12 cellular contexts compared by ENCODE assay signal in genomic region chr9:19101203-19101602, GRCh38. TPM values are rescaled to one million over a fixed set of nuclear protein-coding genes. Genes with fewer than 3 reads are reported as not detected.
DNase-seq lines count a peak whose midpoint lies in the region; ATAC-seq and TF ChIP-seq lines count a peak whose summit lies in the region.
"Had no signal": no experiment of that assay in that cellular context is flagged by ENCODE, and none has a peak within 500 bp of the region (broad histone marks: within the 10 kb centered on the region; RNA-seq: fewer than 3 reads in every experiment).

No MANE protein-coding gene starts in this region.

- H3K4me1 Mint-ChIP-seq in activated CD4-positive, alpha-beta memory T cell treated with anti-CD3 and anti-CD28 coated beads for 36 hours (ENCODE audit: low read depth) = peaks cover 33% of the 10 kb centered on the region
- peaks cover 10 to 18% of the 10 kb centered on the region in 2 donors for H3K4me1 Mint-ChIP-seq in stimulated activated naive B cell treated with anti-CD40 and anti-IgM and Interleukin-4, amounts not matched to agents 10 μg/mL and 1 μg/mL and 100 μg/mL, for 72 hours

- POLR2A ChIA-PET in A673 (lab: Charles Lee; ENCODE audit: low non-redundant PET) = no interaction called here
- POLR2A ChIA-PET in activated CD4-positive, alpha-beta memory T cell treated with anti-CD3 and anti-CD28 coated beads for 36 hours (lab: Charles Lee) = interaction anchor here (1.5 to 1.7 kb wide), 3 partner anchors 23 to 55 kb away, joined by 5 read pairs; partner anchors contain the start of gene RRAGA

- DNase-seq in A673 (ENCODE audit: low spot score) = no peak
- no peak for DNase-seq in H7
- no peak for DNase-seq in activated CD4-positive, alpha-beta memory T cell treated with anti-CD3 and anti-CD28 coated beads for 36 hours
- no peak for DNase-seq in UCSD-AML1 (lab: John Stamatoyannopoulos, UW; ENCODE audit: unreplicated experiment)
- DNase-seq in stimulated activated naive B cell treated with anti-CD40 and anti-IgM and Interleukin-4, amounts not matched to agents 10 μg/mL and 1 μg/mL and 100 μg/mL, for 72 hours = no peak
- DNase-seq in NCI-H69 (lab: John Stamatoyannopoulos, UW) = no peak
- DNase-seq: NCI-H2171 treated with DMSO at 0.1 percent for 48 hours, WERI-Rb-1 had no signal

- peaks cover 4% of the 10 kb centered on the region for H3K36me3 ChIP-seq in A673 (ENCODE audit: insufficient read depth, low read length, poor library complexity, severe bottlenecking)
- peaks cover 3% of the 10 kb centered on the region for H3K36me3 ChIP-seq in H7 (replicated peaks; ENCODE audit: control insufficient read depth, insufficient read depth, low read length)
- no peaks in the 10 kb centered on the region for H3K36me3 ChIP-seq in iPS-15b (ENCODE audit: control insufficient read depth, insufficient read depth, low read length)

- ATAC-seq in HG02623 (IDR thresholded peaks at IDR 0.05; ENCODE audit: unreplicated experiment) = no peak
- ATAC-seq in stimulated activated naive B cell treated with anti-CD40 and anti-IgM and Interleukin-4, amounts not matched to agents 10 μg/mL and 1 μg/mL and 100 μg/mL, for 72 hours (replicated peaks) = no peak

- H3K4me3 ChIP-seq in A673 (ENCODE audit: low read depth, low read length, poor library complexity, severe bottlenecking) = peak overlapping the region; percentile 72
- H3K4me3 ChIP-seq in H7 (ENCODE audit: insufficient read depth, low read depth, low read length) = peak overlapping the region; percentile 3
- peak overlapping the region; percentile 87 for H3K4me3 ChIP-seq in iPS-15b (ENCODE audit: low read depth, low read length)
- H3K4me3 ChIP-seq: lung had no signal

- H3K9ac ChIP-seq in iPS-15b (ENCODE audit: low read depth, low read length) = no peak overlapping the region

- H3K4me3 Mint-ChIP-seq in activated CD4-positive, alpha-beta memory T cell treated with anti-CD3 and anti-CD28 coated beads for 36 hours = peak overlapping the region; percentile 95
- H3K4me3 Mint-ChIP-seq in stimulated activated naive B cell treated with anti-CD40 and anti-IgM and Interleukin-4, amounts not matched to agents 10 μg/mL and 1 μg/mL and 100 μg/mL, for 72 hours = peak overlapping the region in 1 of 2 donors; percentile 91

- H3K27ac ChIP-seq in A673 (ENCODE audit: low read depth, low read length, poor library complexity, severe bottlenecking) = peak overlapping the region; percentile 23

- intact Hi-C loops in A673 (cut with micrococcal nuclease; ENCODE audit: unreplicated experiment) = loop anchor here (10.0 kb wide), 1 partner anchor 274 kb away; no protein-coding TSS in a partner anchor
- intact Hi-C loops in activated CD4-positive, alpha-beta memory T cell treated with anti-CD3 and anti-CD28 coated beads for 36 hours (cut with micrococcal nuclease) = no loop called here

- no peaks in the 10 kb centered on the region for H3K4me1 ChIP-seq in A673 (ENCODE audit: insufficient read depth, low read length, poor library complexity, severe bottlenecking)
- H3K4me1 ChIP-seq in iPS-15b (ENCODE audit: control insufficient read depth, insufficient read depth, low read length) = peaks cover 3% of the 10 kb centered on the region

- no peaks in the 10 kb centered on the region for H3K27me3 ChIP-seq in A673 (replicated peaks; ENCODE audit: insufficient read depth, low read depth, low read length, poor library complexity)
- no peaks in the 10 kb centered on the region for H3K27me3 ChIP-seq in H7 (ENCODE audit: control insufficient read depth, insufficient read depth, low read length)
- no peaks in the 10 kb centered on the region for H3K27me3 ChIP-seq in iPS-15b (ENCODE audit: control insufficient read depth, insufficient read depth, low read length)

- no peak for TF ChIP-seq CTCF in A673 (conservative IDR thresholded peaks at IDR 0.05; ENCODE audit: low read depth, low read length)

- CTCF ChIA-PET in A673 (lab: Charles Lee) = no interaction called here
- CTCF ChIA-PET in activated CD4-positive, alpha-beta memory T cell treated with anti-CD3 and anti-CD28 coated beads for 36 hours (lab: Charles Lee) = interaction anchor here (0.8 to 2.1 kb wide), 7 partner anchors 15 to 356 kb away, joined by 3 to 10 read pairs (median 3); no protein-coding TSS in a partner anchor

- H3K27ac Mint-ChIP-seq in activated CD4-positive, alpha-beta memory T cell treated with anti-CD3 and anti-CD28 coated beads for 36 hours = peak overlapping the region; percentile 18
- no peak overlapping the region for H3K27ac Mint-ChIP-seq in stimulated activated naive B cell treated with anti-CD40 and anti-IgM and Interleukin-4, amounts not matched to agents 10 μg/mL and 1 μg/mL and 100 μg/mL, for 72 hours

- no TSS peak for BruUV-seq in A673 (replicated peaks; lab: Mats Ljungman, UMichigan)

- peaks cover 14% of the 10 kb centered on the region for H3K36me3 Mint-ChIP-seq in activated CD4-positive, alpha-beta memory T cell treated with anti-CD3 and anti-CD28 coated beads for 36 hours
- peaks cover 6 to 15% of the 10 kb centered on the region in 2 donors for H3K36me3 Mint-ChIP-seq in stimulated activated naive B cell treated with anti-CD40 and anti-IgM and Interleukin-4, amounts not matched to agents 10 μg/mL and 1 μg/mL and 100 μg/mL, for 72 hours

- H3K27me3 Mint-ChIP-seq in activated CD4-positive, alpha-beta memory T cell treated with anti-CD3 and anti-CD28 coated beads for 36 hours = no peaks in the 10 kb centered on the region
- H3K27me3 Mint-ChIP-seq in stimulated activated naive B cell treated with anti-CD40 and anti-IgM and Interleukin-4, amounts not matched to agents 10 μg/mL and 1 μg/mL and 100 μg/mL, for 72 hours = no peaks in the 10 kb centered on the region
- H3K27me3 Mint-ChIP-seq: dendritic cell treated with granulocyte-macrophage colony-stimulating factor and Interleukin-4, amounts not matched to agents 40 ng/mL and 50 ng/mL, for 4 days had no signal

- no peaks in the 10 kb centered on the region for H3K9me3 Mint-ChIP-seq in activated CD4-positive, alpha-beta memory T cell treated with anti-CD3 and anti-CD28 coated beads for 36 hours
- no peaks in the 10 kb centered on the region for H3K9me3 Mint-ChIP-seq in stimulated activated naive B cell treated with anti-CD40 and anti-IgM and Interleukin-4, amounts not matched to agents 10 μg/mL and 1 μg/mL and 100 μg/mL, for 72 hours
- H3K9me3 Mint-ChIP-seq: dendritic cell treated with granulocyte-macrophage colony-stimulating factor and Interleukin-4, amounts not matched to agents 40 ng/mL and 50 ng/mL, for 4 days had no signal

- no peaks in the 10 kb centered on the region for H3K9me3 ChIP-seq in A673 (ENCODE audit: low read depth, low read length, poor library complexity, severe bottlenecking)
- H3K9me3 ChIP-seq in iPS-15b (ENCODE audit: control insufficient read depth, insufficient read depth, low read length) = no peaks in the 10 kb centered on the region

RNA-seq across cellular contexts. Expression of gene HAUS6, which starts 1.5 kb away (rescaled TPM):
- total RNA-seq in A673 (2021) = 22.1 and 26.1 TPM in 2 replicates
- total RNA-seq in H7 (2014; rRNA removed; shearing (Covaris generic)) = 36.1 and 56.1 TPM in 2 replicates
- 10 to 100 TPM; 28.7 to 29.8 TPM for total RNA-seq in activated CD4-positive, alpha-beta memory T cell treated with anti-CD3 and anti-CD28 coated beads for 36 hours

RNA-seq across cellular contexts. Expression of gene PLIN2, which starts 26.1 kb away (rescaled TPM):
- total RNA-seq in A673 (2021) = 0.46 and 0.77 TPM in 2 replicates
- 83.5 and 95.0 TPM in 2 replicates for total RNA-seq in H7 (2014; rRNA removed; shearing (Covaris generic))
- 10 to 100 TPM; 52.9 to 54.2 TPM for total RNA-seq in activated CD4-positive, alpha-beta memory T cell treated with anti-CD3 and anti-CD28 coated beads for 36 hours

RNA-seq across cellular contexts. Expression of gene RRAGA, which starts 52.0 kb away (rescaled TPM):
- total RNA-seq in A673 (2021) = 33.0 and 34.9 TPM in 2 replicates
- 23.8 and 28.2 TPM in 2 replicates for total RNA-seq in H7 (2014; rRNA removed; shearing (Covaris generic))
- 10 to 100 TPM; 43.8 to 45.5 TPM for total RNA-seq in activated CD4-positive, alpha-beta memory T cell treated with anti-CD3 and anti-CD28 coated beads for 36 hours

Comparison
In these comparisons a context has a peak if more than half of its experiments do, and no peak if none do; other contexts are left out.
1. H3K4me3 ChIP-seq: peak in every context shown above with its lines; median percentile 87 in iPS-15b; 72 in A673; 3 in H7.
2. RNA of gene PLIN2, which starts 26.1 kb away (total RNA-seq): 83.5 to 95.0 TPM in H7 and 52.9 to 54.2 TPM in activated CD4-positive, alpha-beta memory T cell treated with anti-CD3 and anti-CD28 coated beads for 36 hours; 0.46 to 0.77 TPM in A673; every median in the first group is over 10 times any median in the second.